1 cellular context compared by ENCODE assay signal in the genomic region with DNA sequence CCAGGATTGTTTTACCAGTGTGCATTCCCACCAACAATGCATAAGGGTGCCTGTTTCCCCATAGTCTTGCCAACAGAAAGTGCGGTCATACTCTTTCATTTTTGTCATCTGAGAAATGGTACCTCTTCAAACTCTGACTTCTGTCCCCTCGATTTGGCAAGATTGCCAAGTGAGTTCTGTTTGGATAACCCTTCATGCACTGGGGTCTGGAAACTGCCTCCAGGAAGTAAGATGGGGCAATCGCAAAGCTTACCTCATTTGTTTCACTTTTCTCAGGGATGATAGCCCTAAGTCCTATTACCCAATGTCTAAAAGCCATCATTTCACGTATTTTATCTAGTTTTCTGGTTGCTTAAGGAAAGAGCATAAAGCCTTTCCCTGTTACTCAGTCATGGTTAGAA.
A peak's percentile ranks its signal among the peaks of the same experiment; 100 is the strongest.
TF ChIP-seq lines count a peak whose summit lies in the region.

No MANE protein-coding gene starts in this region.

TF ChIP-seq in HepG2, 621 proteins besides CTCF, POLR2A, EP300 and RAD21 (continued from another document and continues in another):
- TF ChIP-seq, protein P1, sequence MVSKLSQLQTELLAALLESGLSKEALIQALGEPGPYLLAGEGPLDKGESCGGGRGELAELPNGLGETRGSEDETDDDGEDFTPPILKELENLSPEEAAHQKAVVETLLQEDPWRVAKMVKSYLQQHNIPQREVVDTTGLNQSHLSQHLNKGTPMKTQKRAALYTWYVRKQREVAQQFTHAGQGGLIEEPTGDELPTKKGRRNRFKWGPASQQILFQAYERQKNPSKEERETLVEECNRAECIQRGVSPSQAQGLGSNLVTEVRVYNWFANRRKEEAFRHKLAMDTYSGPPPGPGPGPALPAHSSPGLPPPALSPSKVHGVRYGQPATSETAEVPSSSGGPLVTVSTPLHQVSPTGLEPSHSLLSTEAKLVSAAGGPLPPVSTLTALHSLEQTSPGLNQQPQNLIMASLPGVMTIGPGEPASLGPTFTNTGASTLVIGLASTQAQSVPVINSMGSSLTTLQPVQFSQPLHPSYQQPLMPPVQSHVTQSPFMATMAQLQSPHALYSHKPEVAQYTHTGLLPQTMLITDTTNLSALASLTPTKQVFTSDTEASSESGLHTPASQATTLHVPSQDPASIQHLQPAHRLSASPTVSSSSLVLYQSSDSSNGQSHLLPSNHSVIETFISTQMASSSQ (IDR thresholded peaks at IDR 0.05; ENCODE audit: low read depth): no peak; the same call in 1 of the 2 replicates
- TF ChIP-seq, protein P1 (CRISPR knock-in tag; IDR thresholded peaks at IDR 0.05; ENCODE audit: borderline replicate concordance): no peak
- TF ChIP-seq, protein P2, sequence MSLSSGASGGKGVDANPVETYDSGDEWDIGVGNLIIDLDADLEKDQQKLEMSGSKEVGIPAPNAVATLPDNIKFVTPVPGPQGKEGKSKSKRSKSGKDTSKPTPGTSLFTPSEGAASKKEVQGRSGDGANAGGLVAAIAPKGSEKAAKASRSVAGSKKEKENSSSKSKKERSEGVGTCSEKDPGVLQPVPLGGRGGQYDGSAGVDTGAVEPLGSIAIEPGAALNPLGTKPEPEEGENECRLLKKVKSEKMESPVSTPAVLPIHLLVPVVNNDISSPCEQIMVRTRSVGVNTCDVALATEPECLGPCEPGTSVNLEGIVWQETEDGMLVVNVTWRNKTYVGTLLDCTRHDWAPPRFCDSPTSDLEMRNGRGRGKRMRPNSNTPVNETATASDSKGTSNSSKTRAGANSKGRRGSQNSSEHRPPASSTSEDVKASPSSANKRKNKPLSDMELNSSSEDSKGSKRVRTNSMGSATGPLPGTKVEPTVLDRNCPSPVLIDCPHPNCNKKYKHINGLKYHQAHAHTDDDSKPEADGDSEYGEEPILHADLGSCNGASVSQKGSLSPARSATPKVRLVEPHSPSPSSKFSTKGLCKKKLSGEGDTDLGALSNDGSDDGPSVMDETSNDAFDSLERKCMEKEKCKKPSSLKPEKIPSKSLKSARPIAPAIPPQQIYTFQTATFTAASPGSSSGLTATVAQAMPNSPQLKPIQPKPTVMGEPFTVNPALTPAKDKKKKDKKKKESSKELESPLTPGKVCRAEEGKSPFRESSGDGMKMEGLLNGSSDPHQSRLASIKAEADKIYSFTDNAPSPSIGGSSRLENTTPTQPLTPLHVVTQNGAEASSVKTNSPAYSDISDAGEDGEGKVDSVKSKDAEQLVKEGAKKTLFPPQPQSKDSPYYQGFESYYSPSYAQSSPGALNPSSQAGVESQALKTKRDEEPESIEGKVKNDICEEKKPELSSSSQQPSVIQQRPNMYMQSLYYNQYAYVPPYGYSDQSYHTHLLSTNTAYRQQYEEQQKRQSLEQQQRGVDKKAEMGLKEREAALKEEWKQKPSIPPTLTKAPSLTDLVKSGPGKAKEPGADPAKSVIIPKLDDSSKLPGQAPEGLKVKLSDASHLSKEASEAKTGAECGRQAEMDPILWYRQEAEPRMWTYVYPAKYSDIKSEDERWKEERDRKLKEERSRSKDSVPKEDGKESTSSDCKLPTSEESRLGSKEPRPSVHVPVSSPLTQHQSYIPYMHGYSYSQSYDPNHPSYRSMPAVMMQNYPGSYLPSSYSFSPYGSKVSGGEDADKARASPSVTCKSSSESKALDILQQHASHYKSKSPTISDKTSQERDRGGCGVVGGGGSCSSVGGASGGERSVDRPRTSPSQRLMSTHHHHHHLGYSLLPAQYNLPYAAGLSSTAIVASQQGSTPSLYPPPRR (CRISPR knock-in tag; IDR thresholded peaks at IDR 0.05; ENCODE audit: borderline replicate concordance): no peak
- no peak for TF ChIP-seq ZNF430 (CRISPR knock-in tag; IDR thresholded peaks at IDR 0.05)
- TF ChIP-seq SETDB1 (CRISPR knock-in tag; IDR thresholded peaks at IDR 0.05; ENCODE audit: borderline replicate concordance): no peak
- no peak for TF ChIP-seq FOXA1 (IDR thresholded peaks at IDR 0.05)
- peak; percentile 61 for TF ChIP-seq FOXA1 (CRISPR knock-in tag; IDR thresholded peaks at IDR 0.05)
- TF ChIP-seq ZNF562 (CRISPR knock-in tag; IDR thresholded peaks at IDR 0.05; ENCODE audit: borderline replicate concordance): no peak
- TF ChIP-seq SYNCRIP (IDR thresholded peaks at IDR 0.05; ENCODE audit: insufficient read depth, low read depth, low read length): no peak
- 0 out of 2 replicates have a peak, but pooled peaks have one; percentile 46 for TF ChIP-seq HMG20B (CRISPR knock-in tag; conservative IDR thresholded peaks at IDR 0.05)
- TF ChIP-seq HNRNPLL (IDR thresholded peaks at IDR 0.05; ENCODE audit: low read depth, low read length, poor library complexity, severe bottlenecking): no peak
- peak; percentile 77 for TF ChIP-seq ZNF652 (CRISPR knock-in tag; IDR thresholded peaks at IDR 0.05; ENCODE audit: borderline replicate concordance, low read depth)
- TF ChIP-seq, protein P3, sequence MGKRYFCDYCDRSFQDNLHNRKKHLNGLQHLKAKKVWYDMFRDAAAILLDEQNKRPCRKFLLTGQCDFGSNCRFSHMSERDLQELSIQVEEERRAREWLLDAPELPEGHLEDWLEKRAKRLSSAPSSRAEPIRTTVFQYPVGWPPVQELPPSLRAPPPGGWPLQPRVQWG (CRISPR knock-in tag; IDR thresholded peaks at IDR 0.05; ENCODE audit: borderline replicate concordance, low read depth): no peak
- TF ChIP-seq TCF12 (IDR thresholded peaks at IDR 0.05): no peak
- TF ChIP-seq TCF12 (CRISPR knock-in tag; IDR thresholded peaks at IDR 0.05): no peak
- no peak for TF ChIP-seq CHD2 (IDR thresholded peaks at IDR 0.05; ENCODE audit: low read depth, low read length)
- TF ChIP-seq, protein P4, sequence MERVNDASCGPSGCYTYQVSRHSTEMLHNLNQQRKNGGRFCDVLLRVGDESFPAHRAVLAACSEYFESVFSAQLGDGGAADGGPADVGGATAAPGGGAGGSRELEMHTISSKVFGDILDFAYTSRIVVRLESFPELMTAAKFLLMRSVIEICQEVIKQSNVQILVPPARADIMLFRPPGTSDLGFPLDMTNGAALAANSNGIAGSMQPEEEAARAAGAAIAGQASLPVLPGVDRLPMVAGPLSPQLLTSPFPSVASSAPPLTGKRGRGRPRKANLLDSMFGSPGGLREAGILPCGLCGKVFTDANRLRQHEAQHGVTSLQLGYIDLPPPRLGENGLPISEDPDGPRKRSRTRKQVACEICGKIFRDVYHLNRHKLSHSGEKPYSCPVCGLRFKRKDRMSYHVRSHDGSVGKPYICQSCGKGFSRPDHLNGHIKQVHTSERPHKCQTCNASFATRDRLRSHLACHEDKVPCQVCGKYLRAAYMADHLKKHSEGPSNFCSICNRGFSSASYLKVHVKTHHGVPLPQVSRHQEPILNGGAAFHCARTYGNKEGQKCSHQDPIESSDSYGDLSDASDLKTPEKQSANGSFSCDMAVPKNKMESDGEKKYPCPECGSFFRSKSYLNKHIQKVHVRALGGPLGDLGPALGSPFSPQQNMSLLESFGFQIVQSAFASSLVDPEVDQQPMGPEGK (CRISPR knock-in tag; IDR thresholded peaks at IDR 0.05): peak; percentile 56
- no peak for TF ChIP-seq ZNF224 (CRISPR knock-in tag; IDR thresholded peaks at IDR 0.05)
- no peak for TF ChIP-seq ZNF790 (CRISPR knock-in tag; IDR thresholded peaks at IDR 0.05; ENCODE audit: borderline replicate concordance)
- TF ChIP-seq TSC22D2 (CRISPR knock-in tag; IDR thresholded peaks at IDR 0.05; ENCODE audit: borderline replicate concordance): no peak
- TF ChIP-seq CCDC6 (CRISPR knock-in tag; IDR thresholded peaks at IDR 0.05): no peak
- TF ChIP-seq, protein P5, sequence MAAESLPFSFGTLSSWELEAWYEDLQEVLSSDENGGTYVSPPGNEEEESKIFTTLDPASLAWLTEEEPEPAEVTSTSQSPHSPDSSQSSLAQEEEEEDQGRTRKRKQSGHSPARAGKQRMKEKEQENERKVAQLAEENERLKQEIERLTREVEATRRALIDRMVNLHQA (CRISPR knock-in tag; IDR thresholded peaks at IDR 0.05): no peak
- TF ChIP-seq KAT8 (CRISPR knock-in tag; IDR thresholded peaks at IDR 0.05): 0 out of 2 replicates have a peak, but pooled peaks have one; percentile 27
- TF ChIP-seq, protein P6, sequence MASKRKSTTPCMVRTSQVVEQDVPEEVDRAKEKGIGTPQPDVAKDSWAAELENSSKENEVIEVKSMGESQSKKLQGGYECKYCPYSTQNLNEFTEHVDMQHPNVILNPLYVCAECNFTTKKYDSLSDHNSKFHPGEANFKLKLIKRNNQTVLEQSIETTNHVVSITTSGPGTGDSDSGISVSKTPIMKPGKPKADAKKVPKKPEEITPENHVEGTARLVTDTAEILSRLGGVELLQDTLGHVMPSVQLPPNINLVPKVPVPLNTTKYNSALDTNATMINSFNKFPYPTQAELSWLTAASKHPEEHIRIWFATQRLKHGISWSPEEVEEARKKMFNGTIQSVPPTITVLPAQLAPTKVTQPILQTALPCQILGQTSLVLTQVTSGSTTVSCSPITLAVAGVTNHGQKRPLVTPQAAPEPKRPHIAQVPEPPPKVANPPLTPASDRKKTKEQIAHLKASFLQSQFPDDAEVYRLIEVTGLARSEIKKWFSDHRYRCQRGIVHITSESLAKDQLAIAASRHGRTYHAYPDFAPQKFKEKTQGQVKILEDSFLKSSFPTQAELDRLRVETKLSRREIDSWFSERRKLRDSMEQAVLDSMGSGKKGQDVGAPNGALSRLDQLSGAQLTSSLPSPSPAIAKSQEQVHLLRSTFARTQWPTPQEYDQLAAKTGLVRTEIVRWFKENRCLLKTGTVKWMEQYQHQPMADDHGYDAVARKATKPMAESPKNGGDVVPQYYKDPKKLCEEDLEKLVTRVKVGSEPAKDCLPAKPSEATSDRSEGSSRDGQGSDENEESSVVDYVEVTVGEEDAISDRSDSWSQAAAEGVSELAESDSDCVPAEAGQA (IDR thresholded peaks at IDR 0.05; ENCODE audit: low read depth): no peak
- TF ChIP-seq, protein P6 (CRISPR knock-in tag; IDR thresholded peaks at IDR 0.05; ENCODE audit: borderline replicate concordance): no peak
- TF ChIP-seq, protein P7, sequence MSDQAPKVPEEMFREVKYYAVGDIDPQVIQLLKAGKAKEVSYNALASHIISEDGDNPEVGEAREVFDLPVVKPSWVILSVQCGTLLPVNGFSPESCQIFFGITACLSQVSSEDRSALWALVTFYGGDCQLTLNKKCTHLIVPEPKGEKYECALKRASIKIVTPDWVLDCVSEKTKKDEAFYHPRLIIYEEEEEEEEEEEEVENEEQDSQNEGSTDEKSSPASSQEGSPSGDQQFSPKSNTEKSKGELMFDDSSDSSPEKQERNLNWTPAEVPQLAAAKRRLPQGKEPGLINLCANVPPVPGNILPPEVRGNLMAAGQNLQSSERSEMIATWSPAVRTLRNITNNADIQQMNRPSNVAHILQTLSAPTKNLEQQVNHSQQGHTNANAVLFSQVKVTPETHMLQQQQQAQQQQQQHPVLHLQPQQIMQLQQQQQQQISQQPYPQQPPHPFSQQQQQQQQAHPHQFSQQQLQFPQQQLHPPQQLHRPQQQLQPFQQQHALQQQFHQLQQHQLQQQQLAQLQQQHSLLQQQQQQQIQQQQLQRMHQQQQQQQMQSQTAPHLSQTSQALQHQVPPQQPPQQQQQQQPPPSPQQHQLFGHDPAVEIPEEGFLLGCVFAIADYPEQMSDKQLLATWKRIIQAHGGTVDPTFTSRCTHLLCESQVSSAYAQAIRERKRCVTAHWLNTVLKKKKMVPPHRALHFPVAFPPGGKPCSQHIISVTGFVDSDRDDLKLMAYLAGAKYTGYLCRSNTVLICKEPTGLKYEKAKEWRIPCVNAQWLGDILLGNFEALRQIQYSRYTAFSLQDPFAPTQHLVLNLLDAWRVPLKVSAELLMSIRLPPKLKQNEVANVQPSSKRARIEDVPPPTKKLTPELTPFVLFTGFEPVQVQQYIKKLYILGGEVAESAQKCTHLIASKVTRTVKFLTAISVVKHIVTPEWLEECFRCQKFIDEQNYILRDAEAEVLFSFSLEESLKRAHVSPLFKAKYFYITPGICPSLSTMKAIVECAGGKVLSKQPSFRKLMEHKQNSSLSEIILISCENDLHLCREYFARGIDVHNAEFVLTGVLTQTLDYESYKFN (CRISPR knock-in tag; conservative IDR thresholded peaks at IDR 0.05): peak; percentile 46
- no peak for TF ChIP-seq MAFG (CRISPR knock-in tag; IDR thresholded peaks at IDR 0.05)
- TF ChIP-seq, protein P8, sequence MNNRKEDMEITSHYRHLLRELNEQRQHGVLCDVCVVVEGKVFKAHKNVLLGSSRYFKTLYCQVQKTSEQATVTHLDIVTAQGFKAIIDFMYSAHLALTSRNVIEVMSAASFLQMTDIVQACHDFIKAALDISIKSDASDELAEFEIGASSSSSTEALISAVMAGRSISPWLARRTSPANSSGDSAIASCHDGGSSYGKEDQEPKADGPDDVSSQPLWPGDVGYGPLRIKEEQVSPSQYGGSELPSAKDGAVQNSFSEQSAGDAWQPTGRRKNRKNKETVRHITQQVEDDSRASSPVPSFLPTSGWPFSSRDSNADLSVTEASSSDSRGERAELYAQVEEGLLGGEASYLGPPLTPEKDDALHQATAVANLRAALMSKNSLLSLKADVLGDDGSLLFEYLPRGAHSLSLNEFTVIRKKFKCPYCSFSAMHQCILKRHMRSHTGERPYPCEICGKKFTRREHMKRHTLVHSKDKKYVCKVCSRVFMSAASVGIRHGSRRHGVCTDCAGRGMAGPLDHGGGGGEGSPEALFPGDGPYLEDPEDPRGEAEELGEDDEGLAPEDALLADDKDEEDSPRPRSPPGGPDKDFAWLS (CRISPR knock-in tag; IDR thresholded peaks at IDR 0.05; ENCODE audit: borderline replicate concordance): no peak
- TF ChIP-seq RBM22 (optimal IDR thresholded peaks at IDR 0.05; ENCODE audit: low read length): no peak
- no peak for TF ChIP-seq ZNF724P (CRISPR knock-in tag; IDR thresholded peaks at IDR 0.05; ENCODE audit: borderline replicate concordance)
- no peak for TF ChIP-seq ZNF235 (CRISPR knock-in tag; IDR thresholded peaks at IDR 0.05; ENCODE audit: borderline replicate concordance)
